11 cellular contexts compared by ENCODE assay signal in genomic region chr2:25473758-25474335, GRCh38.
A peak's percentile ranks its signal among the peaks of the same experiment; 100 is the strongest.
DNase-seq lines count a peak whose midpoint lies in the region; ATAC-seq and TF ChIP-seq lines count a peak whose summit lies in the region.
"Had no signal": no experiment of that assay in that cellular context is flagged by ENCODE, and none has a peak within 500 bp of the region (broad histone marks: within the 10 kb centered on the region; RNA-seq: fewer than 3 reads in every experiment).

No MANE protein-coding gene starts in this region.

- peaks cover 0 to 5% (median 0%) of the 10 kb centered on the region in 9 donors for H3K4me1 ChIP-seq in heart right ventricle
- no peaks in the 10 kb centered on the region for H3K4me1 ChIP-seq in left ventricle myocardium inferior

- no peak overlapping the region for H3K4me3 ChIP-seq in heart right ventricle
- H3K4me3 ChIP-seq in left ventricle myocardium inferior: no peak overlapping the region

- WGBS in heart right ventricle, 2 donors: 46 to 52% methylated on average over 12 of the region's 12 CpGs

- ATAC-seq in heart right ventricle (no peak), natural killer cell (no peak)
- no peak for ATAC-seq in effector memory CD8-positive, alpha-beta T cell (replicated peaks)

- H3K27me3 ChIP-seq in heart right ventricle (no peaks in the 10 kb centered on the region), left ventricle myocardium inferior (ENCODE audit: low read depth) (no peaks in the 10 kb centered on the region)

- H3K27ac Mint-ChIP-seq in effector memory CD8-positive, alpha-beta T cell: no peak overlapping the region
- H3K27ac Mint-ChIP-seq in natural killer cell: no peak overlapping the region
- H3K27ac Mint-ChIP-seq: activated naive CD8-positive, alpha-beta T cell; B cell had no signal

- no peak overlapping the region for H3K27ac ChIP-seq in heart right ventricle
- H3K27ac ChIP-seq in left ventricle myocardium inferior (replicated peaks): no peak overlapping the region

- H3K9me3 ChIP-seq in heart right ventricle: peaks cover 0 to 22% (median 14%) of the 10 kb centered on the region in 11 donors
- H3K9me3 ChIP-seq in left ventricle myocardium inferior (replicated peaks): peaks cover 23% of the 10 kb centered on the region

- intact Hi-C loops in heart right ventricle (cut with DNase I) (no loop called here), left ventricle myocardium inferior (cut with micrococcal nuclease) (no loop called here), natural killer cell (cut with micrococcal nuclease) (no loop called here)

- H3K9me3 Mint-ChIP-seq in effector memory CD8-positive, alpha-beta T cell: peaks cover 0 to 1% of the 10 kb centered on the region in 2 donors
- peaks cover 3 to 4% of the 10 kb centered on the region in 2 donors for H3K9me3 Mint-ChIP-seq in natural killer cell

- DNase-seq in heart right ventricle: peak; percentile 17 to 20
- no peak for DNase-seq in left ventricle myocardium inferior
- DNase-seq in NCI-H82 treated with DMSO at 0.1 percent for 48 hours (lab: John Stamatoyannopoulos, UW; ENCODE audit: unreplicated experiment): peak; percentile 72
- DNase-seq in globus pallidus (ENCODE audit: low spot score): peak; percentile 18
- DNase-seq in effector memory CD8-positive, alpha-beta T cell: no peak
- DNase-seq in activated naive CD4-positive, alpha-beta T cell (lab: John Stamatoyannopoulos, UW): no peak
- DNase-seq in GM13976 (ENCODE audit: low spot score): no peak
- DNase-seq in natural killer cell: no peak
- DNase-seq: NK-92 treated with Interleukin-12 subunit alpha and Interleukin-12 subunit beta, amount 100 ng/mL, for 24 hours had no signal

- H3K36me3 Mint-ChIP-seq in effector memory CD8-positive, alpha-beta T cell (ENCODE audit: insufficient read depth): peaks cover 7% of the 10 kb centered on the region
- peaks cover 9% of the 10 kb centered on the region for H3K36me3 Mint-ChIP-seq in natural killer cell

- no peak for TF ChIP-seq CTCF in heart right ventricle (IDR thresholded peaks at IDR 0.05)
- TF ChIP-seq CTCF in left ventricle myocardium inferior (IDR thresholded peaks at IDR 0.05; ENCODE audit: borderline replicate concordance): no peak
- TF ChIP-seq CTCF in GM13976 (IDR thresholded peaks at IDR 0.05; ENCODE audit: borderline replicate concordance, control extremely low read depth, extremely low read depth, insufficient read depth, missing control alignments): no peak
- TF ChIP-seq CTCF in natural killer cell (IDR thresholded peaks at IDR 0.05): no peak

- no peaks in the 10 kb centered on the region for H3K27me3 Mint-ChIP-seq in effector memory CD8-positive, alpha-beta T cell
- H3K27me3 Mint-ChIP-seq in natural killer cell (ENCODE audit: low read depth in 2 of 2): no peaks in the 10 kb centered on the region
- H3K27me3 Mint-ChIP-seq: activated naive CD8-positive, alpha-beta T cell; B cell had no signal

- H3K4me1 Mint-ChIP-seq in effector memory CD8-positive, alpha-beta T cell (ENCODE audit: low read depth in 2 of 2): no peaks in the 10 kb centered on the region
- peaks cover 0 to 4% of the 10 kb centered on the region in 2 donors for H3K4me1 Mint-ChIP-seq in natural killer cell
- H3K4me1 Mint-ChIP-seq: B cell had no signal

- no peak overlapping the region for H3K4me3 Mint-ChIP-seq in effector memory CD8-positive, alpha-beta T cell
- H3K4me3 Mint-ChIP-seq in natural killer cell: no peak overlapping the region
- H3K4me3 Mint-ChIP-seq: activated naive CD8-positive, alpha-beta T cell; B cell had no signal

- in situ Hi-C loops in GM13976 (cut with MboI; ENCODE audit: low sequenced_read_pairs, unreplicated experiment): no loop called here

- peaks cover 0 to 16% (median 0%) of the 10 kb centered on the region in 9 donors for H3K36me3 ChIP-seq in heart right ventricle
- peaks cover 15% of the 10 kb centered on the region for H3K36me3 ChIP-seq in left ventricle myocardium inferior

Comparison
In these comparisons a context has a peak if more than half of its experiments do, and no peak if none do; other contexts are left out.
1. DNase-seq: peak in heart right ventricle (2 of 2), NCI-H82 treated with DMSO at 0.1 percent for 48 hours (single experiment) and globus pallidus (single experiment); none in left ventricle myocardium inferior (single experiment), effector memory CD8-positive, alpha-beta T cell (0 of 3), activated naive CD4-positive, alpha-beta T cell (0 of 4), GM13976 (single experiment) and natural killer cell (single experiment).